Comparison of ENCODE assay signal across 8 cellular contexts in the genomic region with DNA sequence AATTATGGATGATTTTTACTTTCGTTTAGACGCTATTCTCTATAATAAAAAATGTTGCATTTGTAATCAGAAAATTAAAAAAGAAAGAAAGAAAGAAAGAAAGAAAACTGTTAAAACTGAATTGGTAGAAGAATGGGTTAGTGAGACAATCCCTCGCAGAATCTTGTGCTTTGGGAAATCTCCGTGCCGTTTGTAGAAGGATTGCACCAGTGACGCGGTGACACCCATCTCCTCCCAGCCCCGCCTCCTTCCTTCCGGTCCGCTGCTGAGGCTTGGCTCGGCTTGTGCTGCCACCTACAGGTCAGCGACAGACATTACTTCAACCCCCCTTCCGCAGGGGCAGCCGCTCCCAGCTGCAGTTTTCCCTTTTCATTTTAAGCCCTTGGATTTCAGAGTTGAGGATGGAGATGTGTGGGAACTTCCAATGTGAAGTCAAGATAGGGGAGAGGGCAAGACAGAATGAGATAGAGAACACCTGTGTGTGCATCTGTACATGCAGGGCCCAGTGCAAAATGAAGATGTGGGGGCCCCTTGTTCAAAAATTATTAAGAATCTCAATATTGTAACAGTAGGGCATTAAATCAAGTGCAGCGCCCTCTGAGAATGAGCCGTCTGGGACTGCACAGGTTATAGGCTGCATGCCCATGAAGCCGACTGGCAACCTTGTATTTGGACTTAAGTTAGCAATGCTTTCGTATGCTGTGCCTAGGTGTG. TPM values are rescaled to one million over a fixed set of nuclear protein-coding genes. Genes with fewer than 3 reads are reported as not detected.
DNase-seq lines count a peak whose midpoint lies in the region; ATAC-seq and TF ChIP-seq lines count a peak whose summit lies in the region.

No MANE protein-coding gene starts in this region.

- intact Hi-C loops in left cardiac atrium (cut with DNase I) (loop anchor here (2.0 to 10.0 kb wide), 4 partner anchors 103 to 196 kb away; no protein-coding TSS in a partner anchor), upper lobe of right lung (cut with DNase I) (no loop called here)

- H3K4me1 ChIP-seq in upper lobe of right lung, result no peaks in the 10 kb centered on the region

- peak overlapping the region; percentile 56 for H3K27ac ChIP-seq in upper lobe of right lung

- H3K4me3 ChIP-seq in upper lobe of right lung, result peak overlapping the region; percentile 50

- H3K9me3 Mint-ChIP-seq in activated naive CD8-positive, alpha-beta T cell treated with anti-CD3 and anti-CD28 coated beads, Interleukin-2, amount 50 U/mL, for 24 hours, result no peaks in the 10 kb centered on the region
- no peaks in the 10 kb centered on the region for H3K9me3 Mint-ChIP-seq in progenitor cell of endocrine pancreas (ENCODE audit: low read depth)

- peak overlapping the region; percentile 88 for H3K27ac Mint-ChIP-seq in activated naive CD8-positive, alpha-beta T cell treated with anti-CD3 and anti-CD28 coated beads, Interleukin-2, amount 50 U/mL, for 24 hours
- no peak overlapping the region for H3K27ac Mint-ChIP-seq in progenitor cell of endocrine pancreas

- peak; percentile 90 for TF ChIP-seq CTCF in progenitor cell of endocrine pancreas (IDR thresholded peaks at IDR 0.05; ENCODE audit: unreplicated experiment)
- TF ChIP-seq CTCF in upper lobe of right lung (IDR thresholded peaks at IDR 0.05), result peak; percentile 94

- H3K9me3 ChIP-seq in upper lobe of right lung, result no peaks in the 10 kb centered on the region

- no peaks in the 10 kb centered on the region for H3K27me3 Mint-ChIP-seq in activated naive CD8-positive, alpha-beta T cell treated with anti-CD3 and anti-CD28 coated beads, Interleukin-2, amount 50 U/mL, for 24 hours
- H3K27me3 Mint-ChIP-seq in progenitor cell of endocrine pancreas, result peaks cover 30% of the 10 kb centered on the region

- no peaks in the 10 kb centered on the region for H3K27me3 ChIP-seq in upper lobe of right lung

- peaks cover 10% of the 10 kb centered on the region for H3K4me1 Mint-ChIP-seq in activated naive CD8-positive, alpha-beta T cell treated with anti-CD3 and anti-CD28 coated beads, Interleukin-2, amount 50 U/mL, for 24 hours
- peaks cover 2% of the 10 kb centered on the region for H3K4me1 Mint-ChIP-seq in progenitor cell of endocrine pancreas (ENCODE audit: low read depth)

- DNase-seq in D341Med (ENCODE audit: low spot score), result peak; percentile 95
- peak; percentile 73 for DNase-seq in HCEC 1CT
- peak; percentile 18 for DNase-seq in NCI-H1417 treated with DMSO at 0.1 percent for 48 hours (lab: John Stamatoyannopoulos, UW)
- DNase-seq in SW480 (ENCODE audit: low spot score), result peak; percentile 83
- DNase-seq in activated naive CD8-positive, alpha-beta T cell treated with anti-CD3 and anti-CD28 coated beads, Interleukin-2, amount 50 U/mL, for 24 hours, result peak; percentile 93
- DNase-seq in left cardiac atrium, result peak; percentile 92
- peak; percentile 84 for DNase-seq in progenitor cell of endocrine pancreas (ENCODE audit: low spot score, unreplicated experiment)
- peak; percentile 94 for DNase-seq in upper lobe of right lung

- H3K36me3 Mint-ChIP-seq in activated naive CD8-positive, alpha-beta T cell treated with anti-CD3 and anti-CD28 coated beads, Interleukin-2, amount 50 U/mL, for 24 hours (ENCODE audit: low read depth), result no peaks in the 10 kb centered on the region
- H3K36me3 Mint-ChIP-seq in progenitor cell of endocrine pancreas (ENCODE audit: insufficient read depth), result no peaks in the 10 kb centered on the region

- ATAC-seq in activated naive CD8-positive, alpha-beta T cell treated with anti-CD3 and anti-CD28 coated beads, Interleukin-2, amount 50 U/mL, for 24 hours, result peak; percentile 80
- ATAC-seq in left cardiac atrium (peak; percentile 98), upper lobe of right lung (peak; percentile 99)

- H3K36me3 ChIP-seq in upper lobe of right lung, result no peaks in the 10 kb centered on the region

- H3K4me3 Mint-ChIP-seq in activated naive CD8-positive, alpha-beta T cell treated with anti-CD3 and anti-CD28 coated beads, Interleukin-2, amount 50 U/mL, for 24 hours, result peak overlapping the region; percentile 82
- peak overlapping the region; percentile 77 for H3K4me3 Mint-ChIP-seq in progenitor cell of endocrine pancreas (ENCODE audit: low read depth)

RNA-seq across cellular contexts. Expression of a gene that starts 41.1 kb away (rescaled TPM):
- 10 to 100 TPM; 33.3 to 35.5 TPM for total RNA-seq in left cardiac atrium
- total RNA-seq in progenitor cell of endocrine pancreas, result 41.9 and 44.5 TPM in 2 replicates
- total RNA-seq in upper lobe of right lung, result 48.1 TPM

RNA-seq across cellular contexts. Expression of a gene that starts 41.4 kb away (rescaled TPM):
- 10 to 100 TPM; 48.2 to 51.2 TPM for total RNA-seq in left cardiac atrium
- total RNA-seq in progenitor cell of endocrine pancreas, result 98.2 and 101 TPM in 2 replicates
- 71.4 TPM for total RNA-seq in upper lobe of right lung

Comparison
In these comparisons a context has a peak if more than half of its experiments do, and no peak if none do; other contexts are left out.
1. Peak in every context shown above with its lines: DNase-seq, ATAC-seq, H3K4me3 ChIP-seq and H3K27ac ChIP-seq.
2. DNase-seq: peak in every context shown above with its lines; median percentile 95 in D341Med; 94 in upper lobe of right lung; 93 in activated naive CD8-positive, alpha-beta T cell treated with anti-CD3 and anti-CD28 coated beads, Interleukin-2, amount 50 U/mL, for 24 hours; 92 in left cardiac atrium; 84 in progenitor cell of endocrine pancreas; 83 in SW480; 73 in HCEC 1CT; 18 in NCI-H1417 treated with DMSO at 0.1 percent for 48 hours.